10 cellular contexts compared by ENCODE assay signal in genomic region chr2:136115183-136115751, GRCh38. TPM values are rescaled to one million over a fixed set of nuclear protein-coding genes. Genes with fewer than 3 reads are reported as not detected.
DNase-seq lines count a peak whose midpoint lies in the region; ATAC-seq and FAIRE-seq lines count a peak whose summit lies in the region.
"Had no signal": no experiment of that assay in that cellular context is flagged by ENCODE, and none has a peak within 500 bp of the region (broad histone marks: within the 10 kb centered on the region; RNA-seq: fewer than 3 reads in every experiment).

No MANE protein-coding gene starts in this region.

- no peaks in the 10 kb centered on the region for H3K9me3 ChIP-seq in mucosa of rectum (ENCODE audit: control insufficient read depth in 2 of 2, low read length in 2 of 2)

- POLR2A ChIA-PET in activated CD8-positive, alpha-beta T cell treated with anti-CD3 and anti-CD28 coated beads, Interleukin-2, amount 10 ng/mL, durations not matched to agents 7 days and 5 days (lab: Charles Lee), result interaction anchor here (1.1 to 1.2 kb wide), 4 partner anchors 17 to 131 kb away, joined by 3 to 8 read pairs (median 4); no protein-coding TSS in a partner anchor

- H3K27ac Mint-ChIP-seq in stimulated activated naive CD8-positive, alpha-beta T cell treated with anti-CD3 and anti-CD28 coated beads, Interleukin-15, Interleukin-2, amounts not matched to agents 100 ng/mL and 50 ng/mL, for 24 hours, result peak overlapping the region; percentile 84
- peak overlapping the region; percentile 80 for H3K27ac Mint-ChIP-seq in activated CD8-positive, alpha-beta T cell treated with anti-CD3 and anti-CD28 coated beads, Interleukin-2, amount 10 ng/mL, durations not matched to agents 7 days and 5 days

- H3K9ac ChIP-seq in mucosa of rectum (ENCODE audit: low read depth in 1 of 2, low read length in 2 of 2), result no peak overlapping the region

- peaks cover 33% of the 10 kb centered on the region for H3K36me3 Mint-ChIP-seq in stimulated activated naive CD8-positive, alpha-beta T cell treated with anti-CD3 and anti-CD28 coated beads, Interleukin-15, Interleukin-2, amounts not matched to agents 100 ng/mL and 50 ng/mL, for 24 hours (ENCODE audit: low read depth)
- H3K36me3 Mint-ChIP-seq in activated CD8-positive, alpha-beta T cell treated with anti-CD3 and anti-CD28 coated beads, Interleukin-2, amount 10 ng/mL, durations not matched to agents 7 days and 5 days (ENCODE audit: low read depth), result peaks cover 55% of the 10 kb centered on the region

- ATAC-seq in stimulated activated naive CD8-positive, alpha-beta T cell treated with anti-CD3 and anti-CD28 coated beads, Interleukin-15, Interleukin-2, amounts not matched to agents 100 U/mL and 50 U/mL, for 24 hours, result no peak
- ATAC-seq in activated CD8-positive, alpha-beta T cell treated with anti-CD3 and anti-CD28 coated beads, Interleukin-2, amount 10 ng/mL, durations not matched to agents 7 days and 5 days, result no peak

- peak overlapping the region; percentile 16 to 83 for H3K27ac ChIP-seq in mucosa of rectum (ENCODE audit: low read depth in 2 of 2, low read length in 2 of 2)

- H3K27me3 ChIP-seq in mucosa of rectum (ENCODE audit: control insufficient read depth in 2 of 2, insufficient read depth in 2 of 2, low read length in 2 of 2), result peaks cover 17 to 36% of the 10 kb centered on the region in 2 donors

- H3K4me3 Mint-ChIP-seq in stimulated activated naive CD8-positive, alpha-beta T cell treated with anti-CD3 and anti-CD28 coated beads, Interleukin-15, Interleukin-2, amounts not matched to agents 100 ng/mL and 50 ng/mL, for 24 hours, result peak overlapping the region; percentile 93
- peak overlapping the region; percentile 98 for H3K4me3 Mint-ChIP-seq in activated CD8-positive, alpha-beta T cell treated with anti-CD3 and anti-CD28 coated beads, Interleukin-2, amount 10 ng/mL, durations not matched to agents 7 days and 5 days

- H3K9me3 Mint-ChIP-seq in stimulated activated naive CD8-positive, alpha-beta T cell treated with anti-CD3 and anti-CD28 coated beads, Interleukin-15, Interleukin-2, amounts not matched to agents 100 ng/mL and 50 ng/mL, for 24 hours, result no peaks in the 10 kb centered on the region
- no peaks in the 10 kb centered on the region for H3K9me3 Mint-ChIP-seq in activated CD8-positive, alpha-beta T cell treated with anti-CD3 and anti-CD28 coated beads, Interleukin-2, amount 10 ng/mL, durations not matched to agents 7 days and 5 days (ENCODE audit: insufficient read depth)

- DNase-seq in stimulated activated naive CD8-positive, alpha-beta T cell treated with anti-CD3 and anti-CD28 coated beads, Interleukin-15, Interleukin-2, amounts not matched to agents 100 U/mL and 50 U/mL, for 24 hours, result no peak
- no peak for DNase-seq in activated CD8-positive, alpha-beta T cell treated with anti-CD3 and anti-CD28 coated beads, Interleukin-2, amount 10 ng/mL, durations not matched to agents 7 days and 5 days
- no peak for DNase-seq in NCI-H82 (lab: John Stamatoyannopoulos, UW)
- DNase-seq in frontal cortex (ENCODE audit: low spot score in 2 of 2), result no peak
- no peak for DNase-seq in RCC 7860 (ENCODE audit: low spot score)
- no peak for DNase-seq in GM03348 (ENCODE audit: low spot score)
- DNase-seq: SHP77 had no signal

- peaks cover 6 to 12% of the 10 kb centered on the region in 2 donors for H3K4me1 ChIP-seq in mucosa of rectum (ENCODE audit: control insufficient read depth in 2 of 2, insufficient read depth in 2 of 2, low read length in 2 of 2)

- H3K36me3 ChIP-seq in mucosa of rectum (ENCODE audit: control insufficient read depth in 2 of 2, insufficient read depth in 2 of 2, low read length in 2 of 2), result peaks cover 4 to 7% of the 10 kb centered on the region in 2 donors

- H3K4me1 Mint-ChIP-seq in stimulated activated naive CD8-positive, alpha-beta T cell treated with anti-CD3 and anti-CD28 coated beads, Interleukin-15, Interleukin-2, amounts not matched to agents 100 ng/mL and 50 ng/mL, for 24 hours (ENCODE audit: low read depth), result peaks cover 69% of the 10 kb centered on the region
- H3K4me1 Mint-ChIP-seq in activated CD8-positive, alpha-beta T cell treated with anti-CD3 and anti-CD28 coated beads, Interleukin-2, amount 10 ng/mL, durations not matched to agents 7 days and 5 days (ENCODE audit: low read depth), result peaks cover 42% of the 10 kb centered on the region

- CTCF ChIA-PET in activated CD8-positive, alpha-beta T cell treated with anti-CD3 and anti-CD28 coated beads, Interleukin-2, amount 10 ng/mL, durations not matched to agents 7 days and 5 days (lab: Charles Lee), result interaction anchor here (1.1 to 1.2 kb wide), 3 partner anchors 56 to 202 kb away, joined by 3 to 5 read pairs (median 5); no protein-coding TSS in a partner anchor

- H3K27me3 Mint-ChIP-seq in stimulated activated naive CD8-positive, alpha-beta T cell treated with anti-CD3 and anti-CD28 coated beads, Interleukin-15, Interleukin-2, amounts not matched to agents 100 ng/mL and 50 ng/mL, for 24 hours, result no peaks in the 10 kb centered on the region
- no peaks in the 10 kb centered on the region for H3K27me3 Mint-ChIP-seq in activated CD8-positive, alpha-beta T cell treated with anti-CD3 and anti-CD28 coated beads, Interleukin-2, amount 10 ng/mL, durations not matched to agents 7 days and 5 days (ENCODE audit: low read depth)

- FAIRE-seq in frontal cortex (lab: Jason Lieb, UNC), result no peak
- no peak for FAIRE-seq in RCC 7860 (lab: Jason Lieb, UNC)

- H3K4me3 ChIP-seq in mucosa of rectum (ENCODE audit: low read length in 2 of 2), result peak overlapping the region in 1 of 2 donors; percentile 48

RNA-seq across cellular contexts. Expression of gene CXCR4, which starts 2.7 kb away (rescaled TPM):
- 100 to 1,000 TPM; 219 to 226 TPM for total RNA-seq in activated CD8-positive, alpha-beta T cell treated with anti-CD3 and anti-CD28 coated beads, Interleukin-2, amount 10 ng/mL, durations not matched to agents 7 days and 5 days
- total RNA-seq in frontal cortex, result 68.5 TPM
- total RNA-seq: fibroblast of villous mesenchyme had no signal
